21 cellular contexts compared by ENCODE assay signal in genomic region chr1:7266561-7266960, GRCh38.
DNase-seq lines count a peak whose midpoint lies in the region; ATAC-seq and TF ChIP-seq lines count a peak whose summit lies in the region.
"Had no signal": no experiment of that assay in that cellular context is flagged by ENCODE, and none has a peak within 500 bp of the region (broad histone marks: within the 10 kb centered on the region; RNA-seq: fewer than 3 reads in every experiment).

No MANE protein-coding gene starts in this region.

- H3K9me3 ChIP-seq in RWPE2 (ENCODE audit: severe bottlenecking) (peaks cover 4% of the 10 kb centered on the region), fibroblast of lung (ENCODE audit: control insufficient read depth, insufficient read depth, low read depth, low read length) (no peaks in the 10 kb centered on the region), muscle layer of duodenum (ENCODE audit: control insufficient read depth in 1 of 2, low read length in 2 of 2) (peaks cover 4 to 16% of the 10 kb centered on the region in 2 donors), heart right ventricle (peaks cover 0 to 25% (median 13%) of the 10 kb centered on the region in 11 donors)
- H3K9me3 ChIP-seq: thyroid gland had no signal

- intact Hi-C loops in heart right ventricle (cut with DNase I) = no loop called here

- no peaks in the 10 kb centered on the region for H4K20me1 ChIP-seq in fibroblast of lung (ENCODE audit: control insufficient read depth, extremely low read depth, insufficient read depth, low read length)

- H3K4me1 ChIP-seq in RWPE2 (ENCODE audit: insufficient read depth, poor library complexity, severe bottlenecking) = peaks cover 37% of the 10 kb centered on the region
- H3K4me1 ChIP-seq in fibroblast of lung (ENCODE audit: control insufficient read depth, extremely low read depth, insufficient read depth, low read length) = peaks cover 34% of the 10 kb centered on the region
- peaks cover 0 to 21% of the 10 kb centered on the region in 2 donors for H3K4me1 ChIP-seq in muscle layer of duodenum (ENCODE audit: control insufficient read depth in 1 of 2, insufficient read depth in 2 of 2, low read length in 2 of 2)
- H3K4me1 ChIP-seq in heart right ventricle = no peaks in the 10 kb centered on the region
- H3K4me1 ChIP-seq: psoas muscle, thyroid gland had no signal

- no peaks in the 10 kb centered on the region for H3K36me3 ChIP-seq in RWPE2 (ENCODE audit: low read depth)
- no peaks in the 10 kb centered on the region for H3K36me3 ChIP-seq in fibroblast of lung (ENCODE audit: control insufficient read depth, insufficient read depth, low read length)
- no peaks in the 10 kb centered on the region for H3K36me3 ChIP-seq in muscle layer of duodenum (ENCODE audit: control insufficient read depth in 1 of 2, insufficient read depth in 2 of 2, low read length in 2 of 2)
- no peaks in the 10 kb centered on the region for H3K36me3 ChIP-seq in heart right ventricle
- H3K36me3 ChIP-seq: brain microvascular endothelial cell, neural progenitor cell, thyroid gland had no signal

- H3K27me3 ChIP-seq in RWPE2 (ENCODE audit: insufficient read depth, poor library complexity, severe bottlenecking) (no peaks in the 10 kb centered on the region), fibroblast of lung (ENCODE audit: control insufficient read depth, insufficient read depth, low read length) (no peaks in the 10 kb centered on the region), muscle layer of duodenum (ENCODE audit: low read depth, low read length) (no peaks in the 10 kb centered on the region), heart right ventricle (peaks cover 0 to 12% (median 0%) of the 10 kb centered on the region in 7 donors)
- H3K27me3 ChIP-seq: brain microvascular endothelial cell, neural progenitor cell, thyroid gland had no signal

- no peak overlapping the region for H3K9ac ChIP-seq in fibroblast of lung (ENCODE audit: insufficient read depth, low read length)
- H3K9ac ChIP-seq: neural progenitor cell had no signal

- 55 to 65% methylated on average over 5 of the region's 5 CpGs for WGBS in heart right ventricle, 2 donors

- H3K4me2 ChIP-seq in fibroblast of lung (ENCODE audit: extremely low read depth, insufficient read depth, low read length) = no peak overlapping the region
- H3K4me2 ChIP-seq: neural progenitor cell had no signal

- ATAC-seq in RWPE2 (ENCODE audit: low read depth) (no peak), heart right ventricle (no peak), HG02970 (IDR thresholded peaks at IDR 0.05; ENCODE audit: low FRiP score, unreplicated experiment) (no peak)
- ATAC-seq: activated T-helper 17 cell treated with anti-CD3 and anti-CD28 coated beads, Interleukin-2, amount 50 U/mL, for 72 hours; psoas muscle had no signal

- H3K27ac ChIP-seq in RWPE2 (ENCODE audit: poor library complexity, severe bottlenecking) = peak overlapping the region; percentile 80
- H3K27ac ChIP-seq in fibroblast of lung (ENCODE audit: insufficient read depth, low read length) = peak overlapping the region; percentile 82
- peak overlapping the region; percentile 35 for H3K27ac ChIP-seq in muscle layer of duodenum (ENCODE audit: low read length)
- no peak overlapping the region for H3K27ac ChIP-seq in heart right ventricle
- H3K27ac ChIP-seq: neural progenitor cell, psoas muscle, skin epidermis, thyroid gland had no signal

- H2AFZ ChIP-seq in fibroblast of lung (ENCODE audit: low read length) = no peak overlapping the region
- H2AFZ ChIP-seq: neural progenitor cell had no signal

- peak; percentile 53 for DNase-seq in DMS53 treated with DMSO at 0.1 percent for 48 hours (lab: John Stamatoyannopoulos, UW; ENCODE audit: unreplicated experiment)
- DNase-seq in RWPE2 (ENCODE audit: low spot score) = no peak
- DNase-seq in fibroblast of lung (ENCODE audit: low read depth in 2 of 2) = no peak
- no peak for DNase-seq in heart right ventricle
- no peak for DNase-seq in EL
- DNase-seq in glomerular visceral epithelial cell (ENCODE audit: extremely low spot score) = no peak
- DNase-seq: activated CD4-positive, alpha-beta T cell treated with anti-CD3 and anti-CD28 coated beads for 4 hours; brain microvascular endothelial cell; CD4-positive, CD25-positive, alpha-beta regulatory T cell; islet precursor cell; mesendoderm; NCI-H1105; NK-92 treated with Interleukin-12 subunit alpha and Interleukin-12 subunit beta, amount 100 ng/mL, for 24 hours; psoas muscle; stimulated activated naive CD4-positive, alpha-beta T cell treated with Interleukin-2 at 50 U/mL for 16 hours had no signal

- no peaks in the 10 kb centered on the region for H3K79me2 ChIP-seq in fibroblast of lung (ENCODE audit: control insufficient read depth, insufficient read depth, low read length)

- H3K4me3 ChIP-seq in RWPE2 (ENCODE audit: severe bottlenecking) (no peak overlapping the region), fibroblast of lung (replicated peaks in 1 of 4; ENCODE audit: control extremely low read depth in 1 of 4, insufficient read depth in 1 of 4, low read depth in 3 of 4, low read length in 4 of 4) (no peak overlapping the region), muscle layer of duodenum (ENCODE audit: low read depth in 1 of 2, low read length in 2 of 2) (no peak overlapping the region), heart right ventricle (no peak overlapping the region)
- H3K4me3 ChIP-seq: neural progenitor cell, psoas muscle, skin epidermis, thyroid gland had no signal

- TF ChIP-seq CTCF in RWPE2 (IDR thresholded peaks at IDR 0.05; ENCODE audit: poor library complexity, severe bottlenecking) (no peak), fibroblast of lung (conservative IDR thresholded peaks at IDR 0.05 in 1 of 2, IDR thresholded peaks at IDR 0.05 in 1 of 2; ENCODE audit: low read depth in 1 of 2, low read length in 2 of 2) (no peak), heart right ventricle (IDR thresholded peaks at IDR 0.05) (no peak)

Comparison
In these comparisons a context has a peak if more than half of its experiments do, and no peak if none do; other contexts are left out.
1. H3K27ac ChIP-seq: peak in RWPE2 (single experiment), fibroblast of lung (single experiment) and muscle layer of duodenum (single experiment); none in heart right ventricle (0 of 10).